Comparison of ENCODE assay signal across 8 cellular contexts in genomic region chr5:119340597-119341218, GRCh38. TPM values are rescaled to one million over a fixed set of nuclear protein-coding genes. Genes with fewer than 3 reads are reported as not detected.
DNase-seq lines count a peak whose midpoint lies in the region; ATAC-seq and TF ChIP-seq lines count a peak whose summit lies in the region.

No MANE protein-coding gene starts in this region.

- ATAC-seq in GM19328 (IDR thresholded peaks at IDR 0.05; ENCODE audit: unreplicated experiment) (peak; percentile 53), HG03354 (IDR thresholded peaks at IDR 0.05; ENCODE audit: poor library complexity, severe bottlenecking, unreplicated experiment) (peak; percentile 71)
- peak; percentile 38 for ATAC-seq in activated CD8-positive, alpha-beta T cell treated with anti-CD3 and anti-CD28 coated beads for 36 hours

- CTCF ChIA-PET in activated CD8-positive, alpha-beta T cell treated with anti-CD3 and anti-CD28 coated beads for 36 hours (lab: Charles Lee) = interaction anchor here (0.8 to 6.6 kb wide), 13 partner anchors 14 to 71 kb away, joined by 3 to 37 read pairs (median 4); no protein-coding TSS in a partner anchor

- no peaks in the 10 kb centered on the region for H3K9me3 Mint-ChIP-seq in activated CD8-positive, alpha-beta T cell treated with anti-CD3 and anti-CD28 coated beads for 36 hours
- H3K9me3 Mint-ChIP-seq in stimulated activated naive CD8-positive, alpha-beta T cell treated with anti-CD3 and anti-CD28 coated beads, Interleukin-15, Interleukin-2, amounts not matched to agents 100 ng/mL and 50 ng/mL, for 24 hours = no peaks in the 10 kb centered on the region
- H3K9me3 Mint-ChIP-seq in glutamatergic neuron (ENCODE audit: unreplicated experiment) = peaks cover 3% of the 10 kb centered on the region

- no peak for TF ChIP-seq CTCF in activated CD8-positive, alpha-beta T cell treated with anti-CD3 and anti-CD28 coated beads for 36 hours (IDR thresholded peaks at IDR 0.05)
- TF ChIP-seq CTCF in glutamatergic neuron (IDR thresholded peaks at IDR 0.05; ENCODE audit: partially characterized antibody, unreplicated experiment) = no peak

- POLR2A ChIA-PET in activated CD8-positive, alpha-beta T cell treated with anti-CD3 and anti-CD28 coated beads for 36 hours (lab: Charles Lee) = interaction anchor here (0.7 to 14.9 kb wide), 20 partner anchors 8 to 270 kb away, joined by 3 to 163 read pairs (median 5); partner anchors contain the start of genes DMXL1 and TNFAIP8

- intact Hi-C loops in activated CD8-positive, alpha-beta T cell treated with anti-CD3 and anti-CD28 coated beads for 36 hours (cut with micrococcal nuclease) = loop anchor here (1.0 to 5.0 kb wide), 4 partner anchors 7 to 57 kb away; no protein-coding TSS in a partner anchor

- peak overlapping the region; percentile 73 for H3K4me3 Mint-ChIP-seq in activated CD8-positive, alpha-beta T cell treated with anti-CD3 and anti-CD28 coated beads for 36 hours
- peak overlapping the region; percentile 82 for H3K4me3 Mint-ChIP-seq in stimulated activated naive CD8-positive, alpha-beta T cell treated with anti-CD3 and anti-CD28 coated beads, Interleukin-15, Interleukin-2, amounts not matched to agents 100 ng/mL and 50 ng/mL, for 24 hours
- H3K4me3 Mint-ChIP-seq in glutamatergic neuron (ENCODE audit: unreplicated experiment) = no peak overlapping the region

- H3K27me3 Mint-ChIP-seq in activated CD8-positive, alpha-beta T cell treated with anti-CD3 and anti-CD28 coated beads for 36 hours = no peaks in the 10 kb centered on the region
- H3K27me3 Mint-ChIP-seq in stimulated activated naive CD8-positive, alpha-beta T cell treated with anti-CD3 and anti-CD28 coated beads, Interleukin-15, Interleukin-2, amounts not matched to agents 100 ng/mL and 50 ng/mL, for 24 hours = no peaks in the 10 kb centered on the region
- no peaks in the 10 kb centered on the region for H3K27me3 Mint-ChIP-seq in glutamatergic neuron (ENCODE audit: unreplicated experiment)

- peak overlapping the region; percentile 95 for H3K27ac Mint-ChIP-seq in activated CD8-positive, alpha-beta T cell treated with anti-CD3 and anti-CD28 coated beads for 36 hours
- peak overlapping the region; percentile 99 for H3K27ac Mint-ChIP-seq in stimulated activated naive CD8-positive, alpha-beta T cell treated with anti-CD3 and anti-CD28 coated beads, Interleukin-15, Interleukin-2, amounts not matched to agents 100 ng/mL and 50 ng/mL, for 24 hours
- no peak overlapping the region for H3K27ac Mint-ChIP-seq in glutamatergic neuron (ENCODE audit: unreplicated experiment)

- H3K4me1 Mint-ChIP-seq in activated CD8-positive, alpha-beta T cell treated with anti-CD3 and anti-CD28 coated beads for 36 hours (ENCODE audit: low read depth) = peaks cover 94% of the 10 kb centered on the region
- peaks cover 97% of the 10 kb centered on the region for H3K4me1 Mint-ChIP-seq in stimulated activated naive CD8-positive, alpha-beta T cell treated with anti-CD3 and anti-CD28 coated beads, Interleukin-15, Interleukin-2, amounts not matched to agents 100 ng/mL and 50 ng/mL, for 24 hours (ENCODE audit: low read depth)
- H3K4me1 Mint-ChIP-seq in glutamatergic neuron (ENCODE audit: low read depth, unreplicated experiment) = peaks cover 14% of the 10 kb centered on the region

- H3K36me3 Mint-ChIP-seq in activated CD8-positive, alpha-beta T cell treated with anti-CD3 and anti-CD28 coated beads for 36 hours (ENCODE audit: low read depth) = peaks cover 43% of the 10 kb centered on the region
- peaks cover 19% of the 10 kb centered on the region for H3K36me3 Mint-ChIP-seq in stimulated activated naive CD8-positive, alpha-beta T cell treated with anti-CD3 and anti-CD28 coated beads, Interleukin-15, Interleukin-2, amounts not matched to agents 100 ng/mL and 50 ng/mL, for 24 hours (ENCODE audit: low read depth)
- H3K36me3 Mint-ChIP-seq in glutamatergic neuron (ENCODE audit: unreplicated experiment) = no peaks in the 10 kb centered on the region

- peak; percentile 51 for DNase-seq in CD1c-positive myeloid dendritic cell (ENCODE audit: extremely low spot score)
- DNase-seq in activated CD8-positive, alpha-beta T cell treated with anti-CD3 and anti-CD28 coated beads for 36 hours = peak; percentile 83
- no peak for DNase-seq in NCI-H1417 treated with DMSO at 0.1 percent for 48 hours (lab: John Stamatoyannopoulos, UW)
- DNase-seq in glutamatergic neuron = no peak
- no peak for DNase-seq in foreskin melanocyte

RNA-seq across cellular contexts. Expression of gene TNFAIP8, which starts 15.1 kb away (rescaled TPM):
- total RNA-seq in activated CD8-positive, alpha-beta T cell treated with anti-CD3 and anti-CD28 coated beads for 36 hours = 100 to 1,000 TPM; 135 to 141 TPM
- total RNA-seq in glutamatergic neuron (ENCODE audit: unreplicated experiment) = 2.5 TPM

Comparison
In these comparisons a context has a peak if more than half of its experiments do, and no peak if none do; other contexts are left out.
1. DNase-seq: peak in CD1c-positive myeloid dendritic cell (single experiment) and activated CD8-positive, alpha-beta T cell treated with anti-CD3 and anti-CD28 coated beads for 36 hours (single experiment); none in NCI-H1417 treated with DMSO at 0.1 percent for 48 hours (single experiment), glutamatergic neuron (single experiment) and foreskin melanocyte (single experiment).
2. RNA of gene TNFAIP8, which starts 15.1 kb away (total RNA-seq): 135 to 141 TPM in activated CD8-positive, alpha-beta T cell treated with anti-CD3 and anti-CD28 coated beads for 36 hours; 2.5 TPM in glutamatergic neuron (single experiment); every median in the first group is over 10 times any median in the second.
3. Peak in every context shown above with its lines, with median percentiles within 50 percentile points of each other: ATAC-seq.